8 cellular contexts compared by ENCODE assay signal in the genomic region with DNA sequence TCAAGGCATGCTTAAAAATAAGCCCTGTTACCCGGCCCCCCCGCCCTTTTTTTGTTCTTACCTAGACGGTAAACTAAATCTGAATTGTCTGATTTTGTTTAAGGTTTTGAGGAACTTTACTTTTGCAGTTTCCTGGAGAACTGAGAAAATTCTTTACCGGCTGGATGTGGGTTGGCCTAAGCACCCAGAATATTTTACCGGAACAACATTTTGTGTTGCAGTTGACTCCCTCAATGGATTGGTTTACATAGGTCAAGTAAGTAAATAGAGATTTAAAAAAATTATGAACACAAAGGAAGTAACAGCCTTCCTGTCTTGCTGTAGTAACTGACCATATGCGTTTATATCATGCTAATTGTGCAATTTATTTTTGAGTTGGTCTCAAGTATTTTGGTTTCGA. TPM values are rescaled to one million over a fixed set of nuclear protein-coding genes. Genes with fewer than 3 reads are reported as not detected.
DNase-seq lines count a peak whose midpoint lies in the region; ATAC-seq, FAIRE-seq and TF ChIP-seq lines count a peak whose summit lies in the region.

No MANE protein-coding gene starts in this region.

- H3K27ac ChIP-seq in A673 (ENCODE audit: low read depth, low read length, poor library complexity, severe bottlenecking) (peak overlapping the region; percentile 82), astrocyte (ENCODE audit: low read depth, low read length) (no peak overlapping the region)

- peaks cover 2% of the 10 kb centered on the region; the same call in 1 of the 2 replicates for H3K27me3 Mint-ChIP-seq in HFFc6 (ENCODE audit: insufficient read depth)
- H3K27me3 Mint-ChIP-seq in astrocyte (ENCODE audit: low read depth, unreplicated experiment), result no peaks in the 10 kb centered on the region
- H3K27me3 Mint-ChIP-seq in memory B cell, result no peaks in the 10 kb centered on the region

- CTCF ChIA-PET in A673 (lab: Charles Lee), result no interaction called here

- TF ChIP-seq CTCF in A673 (conservative IDR thresholded peaks at IDR 0.05; ENCODE audit: low read depth, low read length) (no peak), HFFc6 (IDR thresholded peaks at IDR 0.05) (no peak), astrocyte (IDR thresholded peaks at IDR 0.05; ENCODE audit: insufficient read depth, low read depth, low read length) (no peak)

- POLR2A ChIA-PET in A673 (lab: Charles Lee; ENCODE audit: low non-redundant PET), result no interaction called here

- peak overlapping the region; percentile 99 for H2AFZ ChIP-seq in astrocyte (ENCODE audit: low read depth, low read length)

- no TSS peak for BruUV-seq in A673 (replicated peaks; lab: Mats Ljungman, UMichigan)

- H3K27ac Mint-ChIP-seq in HFFc6 (peak overlapping the region; percentile 99), astrocyte (ENCODE audit: unreplicated experiment) (no peak overlapping the region), memory B cell (peak overlapping the region; percentile 98)

- H4K20me1 ChIP-seq in astrocyte (ENCODE audit: insufficient read depth, low read length), result peaks cover 29% of the 10 kb centered on the region

- H3K4me3 ChIP-seq in A673 (ENCODE audit: low read depth, low read length, poor library complexity, severe bottlenecking) (peak overlapping the region; percentile 89), astrocyte (ENCODE audit: insufficient read depth, low read depth, low read length) (peak overlapping the region; percentile 96)

- H3K9ac ChIP-seq in astrocyte (ENCODE audit: low read length), result peak overlapping the region; percentile 87

- H3K4me1 ChIP-seq in A673 (ENCODE audit: insufficient read depth, low read length, poor library complexity, severe bottlenecking), result peaks cover 17% of the 10 kb centered on the region
- peaks cover 3% of the 10 kb centered on the region for H3K4me1 ChIP-seq in astrocyte (ENCODE audit: insufficient read depth, low read length)

- no peaks in the 10 kb centered on the region for H3K9me3 Mint-ChIP-seq in HFFc6
- no peaks in the 10 kb centered on the region for H3K9me3 Mint-ChIP-seq in astrocyte (ENCODE audit: unreplicated experiment)
- no peaks in the 10 kb centered on the region for H3K9me3 Mint-ChIP-seq in memory B cell

- H3K36me3 Mint-ChIP-seq in HFFc6 (ENCODE audit: low read depth) (peaks cover 4% of the 10 kb centered on the region; the same call in 1 of the 2 replicates), astrocyte (ENCODE audit: low read depth, unreplicated experiment) (no peaks in the 10 kb centered on the region), memory B cell (peaks cover 10% of the 10 kb centered on the region)

- H3K79me2 ChIP-seq in astrocyte (ENCODE audit: insufficient read depth, low read length), result peaks cover 47% of the 10 kb centered on the region

- ATAC-seq in memory B cell (ENCODE audit: low read depth) (no peak), HG02870 (IDR thresholded peaks at IDR 0.05; ENCODE audit: unreplicated experiment) (no peak), GM21390 (IDR thresholded peaks at IDR 0.05; ENCODE audit: unreplicated experiment) (no peak)

- intact Hi-C loops in A673 (cut with micrococcal nuclease; ENCODE audit: unreplicated experiment), result loop anchor here (5.0 to 10.0 kb wide), 2 partner anchors 374 to 633 kb away; no protein-coding TSS in a partner anchor

- H3K36me3 ChIP-seq in A673 (ENCODE audit: insufficient read depth, low read length, poor library complexity, severe bottlenecking), result no peaks in the 10 kb centered on the region
- H3K36me3 ChIP-seq in astrocyte (ENCODE audit: insufficient read depth, low read length), result no peaks in the 10 kb centered on the region

- no peak for DNase-seq in A673 (ENCODE audit: low spot score)
- no peak for DNase-seq in HFFc6
- DNase-seq in astrocyte (ENCODE audit: low read depth), result no peak
- no peak for DNase-seq in memory B cell (ENCODE audit: low spot score in 2 of 2)
- DNase-seq in cerebellar cortex (ENCODE audit: low spot score), result no peak
- DNase-seq in stimulated activated naive CD4-positive, alpha-beta T cell (lab: John Stamatoyannopoulos, UW), result no peak

- peak overlapping the region; percentile 97 for H3K4me3 Mint-ChIP-seq in HFFc6
- peak overlapping the region; percentile 93 for H3K4me3 Mint-ChIP-seq in astrocyte (ENCODE audit: unreplicated experiment)
- H3K4me3 Mint-ChIP-seq in memory B cell, result peak overlapping the region; percentile 90

- H3K4me1 Mint-ChIP-seq in HFFc6 (ENCODE audit: low read depth) (peaks cover 40% of the 10 kb centered on the region), astrocyte (ENCODE audit: low read depth, unreplicated experiment) (peaks cover 13% of the 10 kb centered on the region), memory B cell (peaks cover 28% of the 10 kb centered on the region)

- H3K27me3 ChIP-seq in A673 (replicated peaks; ENCODE audit: insufficient read depth, low read depth, low read length, poor library complexity) (no peaks in the 10 kb centered on the region), astrocyte (ENCODE audit: insufficient read depth, low read length) (no peaks in the 10 kb centered on the region)

- H3K9me3 ChIP-seq in A673 (ENCODE audit: low read depth, low read length, poor library complexity, severe bottlenecking) (no peaks in the 10 kb centered on the region), astrocyte (ENCODE audit: insufficient read depth, low read depth, low read length) (no peaks in the 10 kb centered on the region)

- peak overlapping the region; percentile 98 for H3K4me2 ChIP-seq in astrocyte (ENCODE audit: low read length)

- peak; percentile 26 for FAIRE-seq in astrocyte (lab: Jason Lieb, UNC)

RNA-seq across cellular contexts. Expression of gene NHLRC3, which starts 0.8 kb away (rescaled TPM):
- total RNA-seq in A673 (2021), result 12.3 and 17.4 TPM in 2 replicates
- 1 to 10 TPM; 7.3 to 9.6 (median 7.8) TPM for total RNA-seq in HFFc6 (2021; fragmentation: NEBNext Ultra II Directional; extraction: Animal tissue kit (Norgen Biotek cat#: 25700))
- 8.2 and 8.4 TPM in 2 replicates for total RNA-seq in astrocyte

RNA-seq across cellular contexts. Expression of gene PROSER1, which starts 1.1 kb away (rescaled TPM):
- 58.5 and 58.7 TPM in 2 replicates for total RNA-seq in A673 (2021)
- total RNA-seq in HFFc6 (2021; fragmentation: NEBNext Ultra II Directional; extraction: Animal tissue kit (Norgen Biotek cat#: 25700)), result 10 to 100 TPM; 15.2 to 19.6 (median 18.3) TPM
- total RNA-seq in astrocyte, result 26.7 and 35.3 TPM in 2 replicates

RNA-seq across cellular contexts. Expression of gene STOML3, which starts 48.4 kb away (rescaled TPM):
- not detected in 2 replicates for total RNA-seq in A673 (2021)
- total RNA-seq in HFFc6 (2021; fragmentation: NEBNext Ultra II Directional; extraction: Animal tissue kit (Norgen Biotek cat#: 25700)), result not detected
- total RNA-seq in astrocyte, result not detected in 2 replicates
